8 cellular contexts compared by ENCODE assay signal in genomic region chr3:172142074-172143059, GRCh38.
DNase-seq lines count a peak whose midpoint lies in the region; ATAC-seq, FAIRE-seq and TF ChIP-seq lines count a peak whose summit lies in the region.

No MANE protein-coding gene starts in this region.

- peak overlapping the region; percentile 56; the same call in 1 of the 2 replicates for H4K5ac ChIP-seq in IMR-90 (ENCODE audit: low read depth, low read length)

- peaks cover 55% of the 10 kb centered on the region for H4K20me1 ChIP-seq in IMR-90 (ENCODE audit: insufficient read depth, low read length)

- in situ Hi-C loops in IMR-90 (cut with MboI; ENCODE audit: low sequenced_read_pairs): no loop called here

- WGBS in IMR-90 (ENCODE audit: extremely low coverage in 2 of 2, insufficient read length in 1 of 2), 2 experiments: no CpG with 5 or more reads among the region's 9 CpGs
- WGBS in suprapubic skin: 78% methylated on average over 9 of the region's 9 CpGs

- CTCF ChIA-PET in IMR-90 (lab: Yijun Ruan, JAX): interaction anchor here (0.6 to 0.9 kb wide), 2 partner anchors 8 to 361 kb away, joined by 3 to 5 read pairs; no protein-coding TSS in a partner anchor

- TF ChIP-seq EP300 in suprapubic skin (IDR thresholded peaks at IDR 0.05): no peak

- peak overlapping the region; percentile 69; the same call in 1 of the 2 replicates for H3K4me2 ChIP-seq in IMR-90 (ENCODE audit: low read depth, low read length)

- peak; percentile 52 for FAIRE-seq in GM12891 (lab: Jason Lieb, UNC)

- no peak overlapping the region for H2AK9ac ChIP-seq in IMR-90 (replicated peaks; ENCODE audit: low read depth, low read length, poor library complexity)

- H3K23ac ChIP-seq in IMR-90 (ENCODE audit: low read depth, low read length): peak overlapping the region; percentile 6

- dilution Hi-C loops in IMR-90 (cut with HindIII; ENCODE audit: low sequenced_read_pairs, unreplicated experiment): no loop called here

- H3K4ac ChIP-seq in IMR-90 (ENCODE audit: low read depth, low read length): peak overlapping the region; percentile 42

- ATAC-seq in GM21786 (IDR thresholded peaks at IDR 0.05; ENCODE audit: unreplicated experiment) (peak; percentile 83), IMR-90 (ENCODE audit: low read depth) (peak; percentile 52), left lobe of liver (no peak)
- no peak for ATAC-seq in activated naive CD4-positive, alpha-beta T cell treated with anti-CD3 and anti-CD28 coated beads, Interleukin-2, amount 50 U/mL, for 72 hours

- no peak overlapping the region for H3K27ac Mint-ChIP-seq in activated naive CD4-positive, alpha-beta T cell treated with anti-CD3 and anti-CD28 coated beads, Interleukin-2, amount 50 U/mL, for 72 hours

- POLR2A ChIA-PET in IMR-90 (lab: Charles Lee; ENCODE audit: unreplicated experiment): no interaction called here

- peaks cover 22 to 69% of the 10 kb centered on the region in 2 experiments for H3K79me1 ChIP-seq in IMR-90 (ENCODE audit: low read depth in 1 of 2, low read length in 2 of 2)

- H3K9ac ChIP-seq in IMR-90 (ENCODE audit: low read depth, low read length): no peak overlapping the region; the same call in 1 of the 2 replicates

- H2AK5ac ChIP-seq in IMR-90 (ENCODE audit: low read depth, low read length): peak overlapping the region; percentile 63

- H3K27me3 ChIP-seq in IMR-90 (ENCODE audit: control insufficient read depth, insufficient read depth, low read length) (no peaks in the 10 kb centered on the region), suprapubic skin (no peaks in the 10 kb centered on the region)

- DNase-seq in GM12891 (ENCODE audit: insufficient read length, low spot score) (no peak), IMR-90 (peak; percentile 91), epithelial cell of esophagus (ENCODE audit: low read depth) (peak; percentile 74), skeletal muscle cell (ENCODE audit: low read depth) (peak; percentile 54), suprapubic skin (ENCODE audit: low spot score in 2 of 2) (no peak), left lobe of liver (ENCODE audit: low spot score) (no peak)
- no peak for DNase-seq in activated naive CD4-positive, alpha-beta T cell treated with anti-CD3 and anti-CD28 coated beads, Interleukin-2, amount 50 U/mL, for 72 hours (ENCODE audit: low spot score in 2 of 2)

- H3K9me3 Mint-ChIP-seq in activated naive CD4-positive, alpha-beta T cell treated with anti-CD3 and anti-CD28 coated beads, Interleukin-2, amount 50 U/mL, for 72 hours: no peaks in the 10 kb centered on the region

- peak overlapping the region; percentile 27; the same call in 1 of the 3 replicates for H2BK15ac ChIP-seq in IMR-90 (ENCODE audit: low read depth, low read length)

- peak overlapping the region; percentile 62 for H2BK120ac ChIP-seq in IMR-90 (ENCODE audit: low read depth, low read length)

- H3K9me1 ChIP-seq in IMR-90 (ENCODE audit: insufficient read depth, low read length): peaks cover 10% of the 10 kb centered on the region

- no peak for TF ChIP-seq POLR2A in GM12891 (IDR thresholded peaks at IDR 0.05; ENCODE audit: low read depth, low read length)
- TF ChIP-seq POLR2A in IMR-90 (IDR thresholded peaks at IDR 0.05; ENCODE audit: low read depth, low read length): no peak
- TF ChIP-seq POLR2A in suprapubic skin (IDR thresholded peaks at IDR 0.05): no peak

- intact Hi-C loops in IMR-90 (cut with micrococcal nuclease): no loop called here

- H3K36me3 Mint-ChIP-seq in activated naive CD4-positive, alpha-beta T cell treated with anti-CD3 and anti-CD28 coated beads, Interleukin-2, amount 50 U/mL, for 72 hours: peaks cover 0 to 6% of the 10 kb centered on the region in 2 donors

- H4K8ac ChIP-seq in IMR-90 (ENCODE audit: low read depth in 2 of 2, low read length in 2 of 2): peak overlapping the region in 1 of 2 experiments; percentile 74; a peak in 2 of 4 replicates

- H3K18ac ChIP-seq in IMR-90 (ENCODE audit: low read depth, low read length): peak overlapping the region; percentile 89; the same call in 1 of the 2 replicates

- no TSS peak for BruUV-seq in IMR-90 (replicated peaks; lab: Mats Ljungman, UMichigan)

- TF ChIP-seq CTCF in IMR-90 (conservative IDR thresholded peaks at IDR 0.05; ENCODE audit: low read depth, low read length): no peak
- TF ChIP-seq CTCF in epithelial cell of esophagus (IDR thresholded peaks at IDR 0.05; ENCODE audit: insufficient read depth, low read depth, low read length, missing control alignments): no peak
- no peak for TF ChIP-seq CTCF in suprapubic skin (IDR thresholded peaks at IDR 0.05)

- peak overlapping the region; percentile 92 for H2BK5ac ChIP-seq in IMR-90 (ENCODE audit: low read depth, low read length, poor library complexity, severe bottlenecking)

- H3K14ac ChIP-seq in IMR-90 (replicated peaks; ENCODE audit: low read depth, low read length): 0 out of 2 replicates have a peak overlapping the region, but pooled peaks have one; percentile 39

- peak overlapping the region; percentile 54 for H4K91ac ChIP-seq in IMR-90 (ENCODE audit: insufficient read depth, low read depth, low read length)

- H3K36me3 ChIP-seq in IMR-90 (ENCODE audit: control insufficient read depth, insufficient read depth, low read length): peaks cover 6% of the 10 kb centered on the region
- H3K36me3 ChIP-seq in suprapubic skin: no peaks in the 10 kb centered on the region

- H3K4me3 ChIP-seq in IMR-90 (ENCODE audit: insufficient read depth, low read depth, low read length) (no peak overlapping the region), epithelial cell of esophagus (ENCODE audit: low read length) (no peak overlapping the region), skeletal muscle cell (ENCODE audit: low read depth, low read length) (no peak overlapping the region), suprapubic skin (no peak overlapping the region)

- TF ChIP-seq RAD21 in IMR-90 (IDR thresholded peaks at IDR 0.05; ENCODE audit: low read length): 0 out of 2 replicates have a peak, but pooled peaks have one; percentile 8

- H3K9me3 ChIP-seq in IMR-90 (ENCODE audit: control insufficient read depth, insufficient read depth, low read length): peaks cover 2% of the 10 kb centered on the region; the same call in 1 of the 2 replicates
- no peaks in the 10 kb centered on the region for H3K9me3 ChIP-seq in suprapubic skin

- H3K4me1 ChIP-seq in IMR-90 (ENCODE audit: control insufficient read depth, insufficient read depth, low read length) (peaks cover 20% of the 10 kb centered on the region), suprapubic skin (peaks cover 53% of the 10 kb centered on the region)

- 0 out of 2 replicates have a peak overlapping the region, but pooled peaks have one; percentile 22 for H3K56ac ChIP-seq in IMR-90 (ENCODE audit: extremely low read depth, insufficient read depth, low read length)

- peak overlapping the region; percentile 68 for H2BK20ac ChIP-seq in IMR-90 (ENCODE audit: low read depth, low read length)

- no peak overlapping the region for H2AFZ ChIP-seq in IMR-90 (replicated peaks; ENCODE audit: low read length, poor library complexity)

- peak overlapping the region; percentile 87 for H3K27ac ChIP-seq in IMR-90 (ENCODE audit: insufficient read depth, low read length)
- no peak overlapping the region for H3K27ac ChIP-seq in suprapubic skin

TF ChIP-seq in GM12891, 5 proteins besides CTCF, POLR2A, EP300 and RAD21:
- no peak for TF ChIP-seq PAX5 (IDR thresholded peaks at IDR 0.05; ENCODE audit: insufficient read depth, low read length, severe bottlenecking)
- peak; percentile 96 for TF ChIP-seq SPI1 (IDR thresholded peaks at IDR 0.05; ENCODE audit: low read depth, low read length)

TF ChIP-seq in IMR-90, 13 proteins besides CTCF, POLR2A, EP300 and RAD21:
- TF ChIP-seq CEBPB (IDR thresholded peaks at IDR 0.05; ENCODE audit: low read depth, low read length) (peak; percentile 76), MAFK (IDR thresholded peaks at IDR 0.05; ENCODE audit: low read depth, low read length) (peak; percentile 45; the same call in 1 of the 2 replicates), CHD1 (IDR thresholded peaks at IDR 0.05; ENCODE audit: low read depth, low read length) (no peak), NFE2L2 (IDR thresholded peaks at IDR 0.05; ENCODE audit: low read depth, low read length) (no peak), RFX5 (IDR thresholded peaks at IDR 0.05; ENCODE audit: low read depth, low read length) (no peak), RCOR1 (IDR thresholded peaks at IDR 0.05; ENCODE audit: insufficient replicate concordance, low read length) (no peak), MXI1 (IDR thresholded peaks at IDR 0.05; ENCODE audit: borderline replicate concordance, low read depth, low read length) (no peak), FOS (IDR thresholded peaks at IDR 0.05; ENCODE audit: low read depth, low read length) (peak; percentile 48), USF2 (IDR thresholded peaks at IDR 0.05; ENCODE audit: low read depth, low read length) (no peak), BHLHE40 (IDR thresholded peaks at IDR 0.05; ENCODE audit: low read depth, low read length) (no peak), MAZ (IDR thresholded peaks at IDR 0.05; ENCODE audit: borderline replicate concordance, low read depth, low read length) (no peak), ELK1 (IDR thresholded peaks at IDR 0.05; ENCODE audit: borderline replicate concordance, low read depth, low read length) (no peak), SMC3 (IDR thresholded peaks at IDR 0.05; ENCODE audit: low read depth, low read length) (peak; percentile 2; the same call in 1 of the 2 replicates)

Comparison
In these comparisons a context has a peak if more than half of its experiments do, and no peak if none do; other contexts are left out.
1. DNase-seq: peak in IMR-90 (single experiment), epithelial cell of esophagus (single experiment) and skeletal muscle cell (single experiment); none in GM12891 (single experiment), activated naive CD4-positive, alpha-beta T cell treated with anti-CD3 and anti-CD28 coated beads, Interleukin-2, amount 50 U/mL, for 72 hours (0 of 2), suprapubic skin (0 of 2) and left lobe of liver (single experiment).
2. ATAC-seq: peak in GM21786 (single experiment) and IMR-90 (single experiment); none in activated naive CD4-positive, alpha-beta T cell treated with anti-CD3 and anti-CD28 coated beads, Interleukin-2, amount 50 U/mL, for 72 hours (0 of 2) and left lobe of liver (single experiment).